ENCODE assay signal across 22 cellular contexts in genomic region chr22:39289445-39290247, GRCh38. TPM values are rescaled to one million over a fixed set of nuclear protein-coding genes. Genes with fewer than 3 reads are reported as not detected.
DNase-seq lines count a peak whose midpoint lies in the region; TF ChIP-seq lines count a peak whose summit lies in the region.
"Had no signal": no experiment of that assay in that cellular context is flagged by ENCODE, and none has a peak within 500 bp of the region (broad histone marks: within the 10 kb centered on the region; RNA-seq: fewer than 3 reads in every experiment).

No MANE protein-coding gene starts in this region.

- BruUV-seq in MCF 10A (replicated peaks; lab: Mats Ljungman, UMichigan), result no TSS peak

- H3K9me3 Mint-ChIP-seq in MCF 10A (ENCODE audit: unreplicated experiment), result no peaks in the 10 kb centered on the region
- H3K9me3 Mint-ChIP-seq: activated T-helper 17 cell treated with anti-CD3 and anti-CD28 coated beads, Interleukin-2, amount 50 U/mL, for 72 hours; stimulated activated naive CD8-positive, alpha-beta T cell treated with anti-CD3 and anti-CD28 coated beads, Interleukin-15, Interleukin-2, amounts not matched to agents 100 ng/mL and 50 ng/mL, for 24 hours had no signal

- no peaks in the 10 kb centered on the region for H3K27me3 Mint-ChIP-seq in MCF 10A (ENCODE audit: insufficient read depth, unreplicated experiment)

- TF ChIP-seq CTCF in MCF 10A (IDR thresholded peaks at IDR 0.05; ENCODE audit: unreplicated experiment), result no peak

- intact Hi-C loops in MCF 10A (cut with micrococcal nuclease), result loop anchor here (5.0 kb wide), 2 partner anchors 37 to 117 kb away; no protein-coding TSS in a partner anchor

- H3K4me1 Mint-ChIP-seq in MCF 10A (ENCODE audit: insufficient read depth, unreplicated experiment), result peaks cover 15% of the 10 kb centered on the region
- H3K4me1 Mint-ChIP-seq: activated CD8-positive, alpha-beta memory T cell treated with anti-CD3 and anti-CD28 coated beads, Interleukin-2, amount 10 ng/mL, durations not matched to agents 7 days and 5 days; activated T-helper 17 cell treated with anti-CD3 and anti-CD28 coated beads, Interleukin-2, amount 50 U/mL, for 72 hours had no signal

- peak overlapping the region; percentile 31 for H3K27ac Mint-ChIP-seq in MCF 10A (ENCODE audit: low read depth, unreplicated experiment)
- H3K27ac Mint-ChIP-seq: activated CD8-positive, alpha-beta memory T cell treated with anti-CD3 and anti-CD28 coated beads, Interleukin-2, amount 10 ng/mL, durations not matched to agents 7 days and 5 days; activated T-helper 17 cell treated with anti-CD3 and anti-CD28 coated beads, Interleukin-2, amount 50 U/mL, for 72 hours; GM23338; immature natural killer cell; naive thymus-derived CD4-positive, alpha-beta T cell; stimulated activated naive CD8-positive, alpha-beta T cell treated with anti-CD3 and anti-CD28 coated beads, Interleukin-15, Interleukin-2, amounts not matched to agents 100 ng/mL and 50 ng/mL, for 24 hours had no signal

- H3K4me3 Mint-ChIP-seq in MCF 10A (ENCODE audit: unreplicated experiment), result no peak overlapping the region
- H3K4me3 Mint-ChIP-seq: activated CD8-positive, alpha-beta memory T cell treated with anti-CD3 and anti-CD28 coated beads, Interleukin-2, amount 10 ng/mL, durations not matched to agents 7 days and 5 days; activated T-helper 17 cell treated with anti-CD3 and anti-CD28 coated beads, Interleukin-2, amount 50 U/mL, for 72 hours; GM23338; immature natural killer cell; naive thymus-derived CD4-positive, alpha-beta T cell; stimulated activated naive CD8-positive, alpha-beta T cell treated with anti-CD3 and anti-CD28 coated beads, Interleukin-15, Interleukin-2, amounts not matched to agents 100 ng/mL and 50 ng/mL, for 24 hours had no signal

- H3K36me3 Mint-ChIP-seq in MCF 10A (ENCODE audit: insufficient read depth, unreplicated experiment), result no peaks in the 10 kb centered on the region
- H3K36me3 Mint-ChIP-seq: activated CD8-positive, alpha-beta memory T cell treated with anti-CD3 and anti-CD28 coated beads, Interleukin-2, amount 10 ng/mL, durations not matched to agents 7 days and 5 days; immature natural killer cell had no signal

- peak; percentile 62 for DNase-seq in HK-2 (ENCODE audit: unreplicated experiment)
- DNase-seq in MCF 10A (ENCODE audit: unreplicated experiment), result no peak
- peak; percentile 79 for DNase-seq in left kidney (ENCODE audit: low read depth, low spot score)
- DNase-seq in renal cortical epithelial cell (ENCODE audit: low read depth), result peak; percentile 85
- no peak for DNase-seq in Ammon's horn (ENCODE audit: low spot score)
- no peak for DNase-seq in AG08396 (ENCODE audit: low spot score)
- no peak for DNase-seq in activated gamma-delta T cell treated with Interleukin-2 at 50 U/mL for 16 hours
- DNase-seq: activated CD4-positive, alpha-beta T cell treated with anti-CD3 and anti-CD28 coated beads for 4 hours; activated CD8-positive, alpha-beta memory T cell treated with anti-CD3 and anti-CD28 coated beads, Interleukin-2, amount 10 ng/mL, durations not matched to agents 7 days and 5 days; brain microvascular endothelial cell; cortex of kidney; DMS79; immature natural killer cell; naive thymus-derived CD4-positive, alpha-beta T cell; NCI-H1092 treated with DMSO at 0.1 percent for 48 hours; NCI-H2029 treated with DMSO at 0.1 percent for 48 hours; NCI-H510A; SHP77; stimulated activated CD4-positive, alpha-beta T cell treated with anti-CD3 and anti-CD28 coated beads, Interleukin-2, amount 100 ng/mL, for 48 hours had no signal

- CTCF ChIA-PET in MCF 10A (lab: Yijun Ruan, JAX), result interaction anchor here (0.7 to 1.2 kb wide), 3 partner anchors 9 to 713 kb away, joined by 3 to 4 read pairs (median 3); no protein-coding TSS in a partner anchor

- POLR2A ChIA-PET in MCF 10A (lab: Yijun Ruan, JAX), result no interaction called here

RNA-seq across cellular contexts. Expression of gene RPL3, which starts 29.8 kb away (rescaled TPM):
- 3,475 and 3,632 TPM in 2 replicates for total RNA-seq in MCF 10A (2022)
- 1,714 and 3,145 TPM in 2 replicates for total RNA-seq in renal cortical epithelial cell

RNA-seq across cellular contexts. Expression of gene PDGFB, which starts 44.9 kb away (rescaled TPM):
- total RNA-seq in MCF 10A (2022), result 0.29 and 0.37 TPM in 2 replicates
- total RNA-seq in renal cortical epithelial cell, result 63.6 and 66.9 TPM in 2 replicates

Comparison
In these comparisons a context has a peak if more than half of its experiments do, and no peak if none do; other contexts are left out.
1. DNase-seq: peak in HK-2 (single experiment), left kidney (single experiment) and renal cortical epithelial cell (single experiment); none in MCF 10A (single experiment), Ammon's horn (single experiment), AG08396 (single experiment) and activated gamma-delta T cell treated with Interleukin-2 at 50 U/mL for 16 hours (single experiment).
2. RNA of gene PDGFB, which starts 44.9 kb away (total RNA-seq): 63.6 to 66.9 TPM in renal cortical epithelial cell; 0.29 to 0.37 TPM in MCF 10A; every median in the first group is over 10 times any median in the second.